In the genomic region with DNA sequence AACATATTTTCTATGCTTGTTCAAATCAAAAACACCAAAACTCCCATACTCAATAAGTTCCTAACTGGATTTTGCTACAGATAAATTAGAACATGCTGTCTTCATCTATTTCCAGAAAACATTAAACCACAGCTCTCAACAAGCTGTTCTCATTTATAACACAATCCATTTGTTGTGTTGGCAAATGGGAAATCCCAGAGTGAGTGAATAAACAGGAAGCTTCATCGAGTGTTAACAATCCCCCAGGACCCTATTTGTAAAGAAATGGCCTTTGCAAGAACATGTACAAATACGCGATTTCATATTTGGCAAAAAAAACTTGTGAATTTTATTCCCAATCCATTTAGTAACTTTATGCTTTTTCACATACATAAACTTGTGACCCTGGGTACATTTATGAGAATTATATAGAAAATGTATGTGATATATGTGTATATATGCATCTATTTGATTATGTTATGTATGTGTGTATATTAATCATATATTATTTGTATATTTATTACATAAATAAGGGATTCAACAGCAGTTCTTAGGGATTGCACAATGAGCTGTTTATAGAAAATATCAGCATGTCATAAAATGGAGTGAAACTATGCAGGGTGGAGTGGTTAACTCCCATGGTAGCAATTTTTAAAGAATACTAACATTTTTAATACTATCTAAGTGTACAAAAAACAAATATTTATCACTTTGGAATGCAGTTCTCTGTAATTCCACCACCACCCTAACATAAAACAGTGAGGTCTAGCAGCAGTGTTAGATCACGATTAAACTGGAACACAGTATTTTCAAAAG, we compare ENCODE assay signal across 20 cellular contexts.
A peak's percentile ranks its signal among the peaks of the same experiment; 100 is the strongest.
DNase-seq lines count a peak whose midpoint lies in the region; ATAC-seq and TF ChIP-seq lines count a peak whose summit lies in the region.
"Had no signal": no experiment of that assay in that cellular context is flagged by ENCODE, and none has a peak within 500 bp of the region (broad histone marks: within the 10 kb centered on the region; RNA-seq: fewer than 3 reads in every experiment).

No MANE protein-coding gene starts in this region.

- no peak overlapping the region for H3K27ac Mint-ChIP-seq in activated naive CD4-positive, alpha-beta T cell treated with anti-CD3 and anti-CD28 coated beads, Interleukin-2, amount 10 ng/mL, durations not matched to agents 7 days and 5 days
- H3K27ac Mint-ChIP-seq: activated T-helper 17 cell treated with anti-CD3 and anti-CD28 coated beads, Interleukin-2, amount 50 U/mL, for 72 hours; CD14-positive monocyte; stimulated activated naive CD8-positive, alpha-beta T cell treated with anti-CD3 and anti-CD28 coated beads, Interleukin-15, amount 100 ng/mL, for 72 hours had no signal

- H3K36me3 Mint-ChIP-seq in activated naive CD4-positive, alpha-beta T cell treated with anti-CD3 and anti-CD28 coated beads, Interleukin-2, amount 10 ng/mL, durations not matched to agents 7 days and 5 days: no peaks in the 10 kb centered on the region
- H3K36me3 Mint-ChIP-seq: CD14-positive monocyte had no signal

- in situ Hi-C loops in transverse colon (cut with MboI; ENCODE audit: low pct_ligation_motif_present in 1 of 4, low pct_unique_long_range_greater_than_20kb in 1 of 4, low sequenced_read_pairs in 3 of 4): no loop called here

- TF ChIP-seq EP300 in transverse colon (IDR thresholded peaks at IDR 0.05; ENCODE audit: low read depth): no peak

- no peaks in the 10 kb centered on the region for H3K9me3 ChIP-seq in right cardiac atrium (ENCODE audit: control insufficient read depth, low read length)
- no peaks in the 10 kb centered on the region for H3K9me3 ChIP-seq in transverse colon

- H3K27ac ChIP-seq in right cardiac atrium (ENCODE audit: low read length): no peak overlapping the region
- peak overlapping the region; percentile 16 to 39 (median 29) for H3K27ac ChIP-seq in transverse colon

- H3K9me3 Mint-ChIP-seq in activated naive CD4-positive, alpha-beta T cell treated with anti-CD3 and anti-CD28 coated beads, Interleukin-2, amount 10 ng/mL, durations not matched to agents 7 days and 5 days: no peaks in the 10 kb centered on the region
- H3K9me3 Mint-ChIP-seq: activated T-helper 17 cell treated with anti-CD3 and anti-CD28 coated beads, Interleukin-2, amount 50 U/mL, for 72 hours; stimulated activated naive CD8-positive, alpha-beta T cell treated with anti-CD3 and anti-CD28 coated beads, Interleukin-15, amount 100 ng/mL, for 72 hours had no signal

- no peak overlapping the region for H3K4me3 Mint-ChIP-seq in activated naive CD4-positive, alpha-beta T cell treated with anti-CD3 and anti-CD28 coated beads, Interleukin-2, amount 10 ng/mL, durations not matched to agents 7 days and 5 days
- H3K4me3 Mint-ChIP-seq: activated T-helper 17 cell treated with anti-CD3 and anti-CD28 coated beads, Interleukin-2, amount 50 U/mL, for 72 hours; CD14-positive monocyte; stimulated activated naive CD8-positive, alpha-beta T cell treated with anti-CD3 and anti-CD28 coated beads, Interleukin-15, amount 100 ng/mL, for 72 hours had no signal

- no peak for TF ChIP-seq CTCF in cardiac fibroblast (IDR thresholded peaks at IDR 0.05; ENCODE audit: low read depth, low read length)
- no peak for TF ChIP-seq CTCF in transverse colon (IDR thresholded peaks at IDR 0.05)

- intact Hi-C loops in right cardiac atrium (cut with DNase I): no loop called here
- intact Hi-C loops in transverse colon (cut with DNase I; ENCODE audit: low total_unique reads): no loop called here

- DNase-seq in GM03348 (ENCODE audit: low spot score): peak; percentile 33
- peak; percentile 63 to 75 for DNase-seq in cardiac fibroblast (ENCODE audit: low read depth in 2 of 2)
- no peak for DNase-seq in right cardiac atrium
- DNase-seq in transverse colon: no peak
- DNase-seq in cortex of kidney (lab: John Stamatoyannopoulos, UW): no peak
- no peak for DNase-seq in activated naive CD4-positive, alpha-beta T cell treated with anti-CD3 and anti-CD28 coated beads, Interleukin-2, amount 10 ng/mL, durations not matched to agents 7 days and 5 days
- DNase-seq in NCI-H2196 (lab: John Stamatoyannopoulos, UW; ENCODE audit: unreplicated experiment): no peak
- DNase-seq: caudate nucleus; DMS 273 treated with DMSO at 0.1 percent for 48 hours; effector CD8-positive, alpha-beta T cell; GF-D8; KBM-7; left colon; NCI-H2081; NCI-H526; OCI-M1; stimulated activated CD4-positive, alpha-beta T cell treated with anti-CD3 and anti-CD28 coated beads, Interleukin-1b, Interleukin-23, amount 100 ng/mL, for 48 hours; stimulated activated naive CD8-positive, alpha-beta T cell treated with anti-CD3 and anti-CD28 coated beads, Interleukin-15, amount 100 ng/mL, for 72 hours had no signal

- 43% methylated on average over 4 of the region's 4 CpGs for WGBS in right cardiac atrium
- WGBS in transverse colon (ENCODE audit: low coverage in 1 of 2), 2 donors: 70 to 71% methylated on average over 4 of the region's 4 CpGs

- CTCF ChIA-PET in activated naive CD4-positive, alpha-beta T cell treated with anti-CD3 and anti-CD28 coated beads, Interleukin-2, amount 10 ng/mL, durations not matched to agents 7 days and 5 days (lab: Charles Lee): no interaction called here

- no peak for TF ChIP-seq POLR2A in transverse colon (IDR thresholded peaks at IDR 0.05)

- ATAC-seq in right cardiac atrium: peak; percentile 79 to 94
- ATAC-seq: activated T-helper 17 cell treated with anti-CD3 and anti-CD28 coated beads, Interleukin-2, amount 50 U/mL, for 72 hours; left colon; stimulated activated naive CD8-positive, alpha-beta T cell treated with anti-CD3 and anti-CD28 coated beads, Interleukin-15, amount 100 ng/mL, for 72 hours had no signal

- no peaks in the 10 kb centered on the region for H3K27me3 Mint-ChIP-seq in activated naive CD4-positive, alpha-beta T cell treated with anti-CD3 and anti-CD28 coated beads, Interleukin-2, amount 10 ng/mL, durations not matched to agents 7 days and 5 days
- H3K27me3 Mint-ChIP-seq: activated T-helper 17 cell treated with anti-CD3 and anti-CD28 coated beads, Interleukin-2, amount 50 U/mL, for 72 hours; stimulated activated naive CD8-positive, alpha-beta T cell treated with anti-CD3 and anti-CD28 coated beads, Interleukin-15, amount 100 ng/mL, for 72 hours had no signal

- H3K4me3 ChIP-seq in cardiac fibroblast (replicated peaks in 1 of 2; ENCODE audit: low read depth in 2 of 2, low read length in 2 of 2): no peak overlapping the region
- no peak overlapping the region for H3K4me3 ChIP-seq in right cardiac atrium (ENCODE audit: low read length)
- H3K4me3 ChIP-seq in transverse colon: no peak overlapping the region

- H3K4me1 ChIP-seq in right cardiac atrium (ENCODE audit: control insufficient read depth, insufficient read depth, low read length): peaks cover 1% of the 10 kb centered on the region
- no peaks in the 10 kb centered on the region for H3K4me1 ChIP-seq in transverse colon

- H3K4me1 Mint-ChIP-seq in activated naive CD4-positive, alpha-beta T cell treated with anti-CD3 and anti-CD28 coated beads, Interleukin-2, amount 10 ng/mL, durations not matched to agents 7 days and 5 days: no peaks in the 10 kb centered on the region
- H3K4me1 Mint-ChIP-seq: activated T-helper 17 cell treated with anti-CD3 and anti-CD28 coated beads, Interleukin-2, amount 50 U/mL, for 72 hours; CD14-positive monocyte; stimulated activated naive CD8-positive, alpha-beta T cell treated with anti-CD3 and anti-CD28 coated beads, Interleukin-15, amount 100 ng/mL, for 72 hours had no signal

- H3K27me3 ChIP-seq in right cardiac atrium (ENCODE audit: control insufficient read depth, insufficient read depth): no peaks in the 10 kb centered on the region
- no peaks in the 10 kb centered on the region for H3K27me3 ChIP-seq in transverse colon

- no peaks in the 10 kb centered on the region for H3K36me3 ChIP-seq in transverse colon

Comparison
In these comparisons a context has a peak if more than half of its experiments do, and no peak if none do; other contexts are left out.
1. DNase-seq: peak in GM03348 (single experiment) and cardiac fibroblast (2 of 2); none in right cardiac atrium (0 of 3), transverse colon (single experiment), cortex of kidney (single experiment), activated naive CD4-positive, alpha-beta T cell treated with anti-CD3 and anti-CD28 coated beads, Interleukin-2, amount 10 ng/mL, durations not matched to agents 7 days and 5 days (single experiment) and NCI-H2196 (single experiment).